In genomic region chr1:21779613-21780521, GRCh38 we compare ENCODE assay signal across 9 cellular contexts. TPM values are rescaled to one million over a fixed set of nuclear protein-coding genes. Genes with fewer than 3 reads are reported as not detected.
A peak's percentile ranks its signal among the peaks of the same experiment; 100 is the strongest.
DNase-seq lines count a peak whose midpoint lies in the region; ATAC-seq, FAIRE-seq and TF ChIP-seq lines count a peak whose summit lies in the region.
"Had no signal": no experiment of that assay in that cellular context is flagged by ENCODE, and none has a peak within 500 bp of the region (broad histone marks: within the 10 kb centered on the region; RNA-seq: fewer than 3 reads in every experiment).

No MANE protein-coding gene starts in this region.

- no peak overlapping the region for H3K27ac ChIP-seq in pancreas
- H3K27ac ChIP-seq: SK-N-MC had no signal

- H3K4me3 ChIP-seq in pancreas: no peak overlapping the region
- H3K4me3 ChIP-seq: SK-N-MC had no signal

- peak; percentile 32 for ATAC-seq in HG03378 (IDR thresholded peaks at IDR 0.05; ENCODE audit: unreplicated experiment)
- no peak for ATAC-seq in GM21576 (IDR thresholded peaks at IDR 0.05; ENCODE audit: unreplicated experiment)
- no peak for ATAC-seq in pancreas

- H3K27me3 ChIP-seq in pancreas: no peaks in the 10 kb centered on the region

- WGBS in pancreas, 2 donors: 73 to 80% methylated on average over 12 of the region's 12 CpGs

- no peaks in the 10 kb centered on the region for H3K36me3 ChIP-seq in pancreas

- TF ChIP-seq CTCF in pancreas (IDR thresholded peaks at IDR 0.05): no peak

- peak; percentile 89 for FAIRE-seq in GM18507 (lab: Jason Lieb, UNC)
- no peak for FAIRE-seq in pancreas (lab: Jason Lieb, UNC)

- H3K9me3 ChIP-seq in pancreas: no peaks in the 10 kb centered on the region

- peaks cover 0 to 10% (median 5%) of the 10 kb centered on the region in 3 donors for H3K4me1 ChIP-seq in pancreas

- no peak for DNase-seq in GM18507 (ENCODE audit: extremely low spot score, insufficient read length, low read depth)
- DNase-seq in activated T-helper 9 cell treated with anti-CD3 and anti-CD28 coated beads, Interleukin-2, amount 50 U/mL, for 16 hours (ENCODE audit: low read depth): peak; percentile 21
- peak; percentile 28 to 42 for DNase-seq in stimulated activated CD4-positive, alpha-beta T cell treated with anti-CD3 and anti-CD28 coated beads, Interleukin-12 subunit alpha, Interleukin-12 subunit beta, amount 100 ng/mL, for 24 hours (ENCODE audit: low read depth in 2 of 2)
- DNase-seq in pancreas: no peak
- no peak for DNase-seq in NCI-H2029 treated with DMSO at 0.1 percent for 48 hours (lab: John Stamatoyannopoulos, UW)
- no peak for DNase-seq in HK-2 (ENCODE audit: unreplicated experiment)

- intact Hi-C loops in pancreas (cut with DNase I): loop anchor here in 1 of 3 donors (10.0 kb wide), 1 partner anchor 185 kb away; no protein-coding TSS in a partner anchor

RNA-seq across cellular contexts. Expression of gene USP48, which starts 3.1 kb away (rescaled TPM):
- 10 to 100 TPM; 24.3 to 30.6 (median 26.0) TPM for total RNA-seq in pancreas
- 10 to 100 TPM; 14.9 to 26.4 TPM for polyA plus RNA-seq in pancreas

RNA-seq across cellular contexts. Expression of gene LDLRAD2, which starts 32.2 kb away (rescaled TPM):
- under 1 TPM in 5 of 6 donors, not detected in 1; 0.05 to 0.22 (median 0.09) TPM for total RNA-seq in pancreas
- 1 to 10 TPM; 1.3 to 3.0 TPM for polyA plus RNA-seq in pancreas

Comparison
In these comparisons a context has a peak if more than half of its experiments do, and no peak if none do; other contexts are left out.
1. DNase-seq: peak in activated T-helper 9 cell treated with anti-CD3 and anti-CD28 coated beads, Interleukin-2, amount 50 U/mL, for 16 hours (single experiment) and stimulated activated CD4-positive, alpha-beta T cell treated with anti-CD3 and anti-CD28 coated beads, Interleukin-12 subunit alpha, Interleukin-12 subunit beta, amount 100 ng/mL, for 24 hours (2 of 2); none in GM18507 (single experiment), pancreas (0 of 6), NCI-H2029 treated with DMSO at 0.1 percent for 48 hours (single experiment) and HK-2 (single experiment).